7 cellular contexts compared by ENCODE assay signal in the genomic region with DNA sequence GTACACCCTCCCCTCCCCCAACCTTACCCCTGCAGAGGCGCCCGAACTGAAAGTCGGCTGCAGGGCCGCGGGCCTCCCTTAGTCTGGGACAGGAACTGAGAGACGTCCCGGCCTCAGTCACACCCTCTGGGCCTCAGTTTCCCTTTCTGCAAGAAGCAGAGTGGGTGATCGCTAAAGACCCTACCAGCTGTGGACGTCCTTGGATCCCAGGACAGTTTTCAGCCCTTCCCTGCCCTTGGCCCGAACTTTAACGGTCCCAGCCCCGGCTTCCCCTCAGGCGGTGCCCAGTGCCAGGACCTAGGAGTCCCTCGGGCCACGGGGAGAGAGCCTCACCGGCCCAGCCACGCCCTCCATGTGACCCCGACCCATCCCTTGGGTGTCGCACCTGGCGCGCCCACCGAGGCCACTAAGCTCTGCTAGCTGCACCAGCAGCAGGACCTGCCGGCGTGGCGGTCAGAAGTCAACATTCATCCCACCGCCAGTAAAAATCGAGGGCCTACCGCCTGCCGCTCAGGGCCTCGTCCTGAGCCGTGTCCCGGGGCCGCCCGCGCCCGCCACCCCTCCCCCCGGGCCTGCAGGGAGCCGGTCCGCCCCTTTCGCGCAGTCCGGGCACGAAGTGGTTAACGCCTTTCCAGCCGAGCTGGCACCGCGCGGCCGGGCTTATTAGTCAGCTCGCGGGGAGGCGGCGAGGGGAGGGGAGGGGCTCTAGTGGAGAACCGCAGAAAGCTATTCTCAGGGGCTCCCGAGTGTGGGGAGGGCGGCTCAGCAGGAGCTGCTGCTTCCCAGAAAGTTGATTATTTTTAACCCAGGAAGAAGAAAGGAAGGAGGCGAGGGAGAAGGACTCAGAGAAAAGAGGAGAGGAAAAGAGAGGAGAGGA.
DNase-seq lines count a peak whose midpoint lies in the region; ATAC-seq and TF ChIP-seq lines count a peak whose summit lies in the region.

No MANE protein-coding gene starts in this region.

- H3K27me3 ChIP-seq in GM23248 (replicated peaks; ENCODE audit: insufficient read depth) = no peaks in the 10 kb centered on the region

- peaks cover 45% of the 10 kb centered on the region for H3F3A ChIP-seq in GM23248 (ENCODE audit: insufficient read depth)

- H3K9me3 Mint-ChIP-seq in chondrocyte (ENCODE audit: low read depth) = no peaks in the 10 kb centered on the region

- no peak for TF ChIP-seq CTCF in chondrocyte (IDR thresholded peaks at IDR 0.05)

- H3K4me1 Mint-ChIP-seq in chondrocyte (ENCODE audit: low read depth) = peaks cover 80% of the 10 kb centered on the region

- WGBS in GM23248 (ENCODE audit: low coverage in 1 of 2, low lambda C conversion rate in 2 of 2, missing lambda C conversion rate in 2 of 2), 2 experiments = 1 to 6% methylated on average over 34 to 56 of the region's 57 CpGs

- no peaks in the 10 kb centered on the region for H3K9me3 ChIP-seq in GM23248 (ENCODE audit: low read depth)

- H3K9me2 ChIP-seq in GM23248 (ENCODE audit: insufficient read depth) = no peaks in the 10 kb centered on the region

- H3K4me1 ChIP-seq in GM23248 (ENCODE audit: insufficient read depth) = peaks cover 24% of the 10 kb centered on the region

- peak overlapping the region; percentile 99 for H3K4me3 Mint-ChIP-seq in chondrocyte (ENCODE audit: unreplicated experiment)

- no peaks in the 10 kb centered on the region for H3K36me3 ChIP-seq in GM23248 (ENCODE audit: low read depth)

- H3K4me3 ChIP-seq in GM23248 = peak overlapping the region; percentile 85

- peak overlapping the region; percentile 98 for H3K9ac ChIP-seq in GM23248

- no peaks in the 10 kb centered on the region for H4K20me1 ChIP-seq in GM23248 (ENCODE audit: insufficient read depth)

- H3K4me2 ChIP-seq in GM23248 (ENCODE audit: unreplicated experiment) = peak overlapping the region; percentile 84

- no peaks in the 10 kb centered on the region for H3K27me3 Mint-ChIP-seq in chondrocyte (ENCODE audit: low read depth)

- DNase-seq in GM23248 = peak; percentile 98
- peak; percentile 80 for DNase-seq in NCI-H2227 treated with DMSO at 0.1 percent for 48 hours (lab: John Stamatoyannopoulos, UW)
- peak; percentile 90 for DNase-seq in activated CD4-positive, alpha-beta T cell treated with anti-CD3 and anti-CD28 coated beads for 48 hours
- peak; percentile 99 for DNase-seq in chondrocyte (ENCODE audit: low spot score)
- DNase-seq in kidney glomerular epithelial cell (lab: John Stamatoyannopoulos, UW) = peak; percentile 81
- peak; percentile 87 for DNase-seq in stimulated activated CD4-positive, alpha-beta T cell treated with anti-CD3 and anti-CD28 coated beads, Interleukin-12 subunit alpha, Interleukin-12 subunit beta, amount 100 ng/mL, for 4 hours

- in situ Hi-C loops in GM23248 (cut with MboI) = loop anchor here (10.0 kb wide), 1 partner anchor 108 kb away; no protein-coding TSS in a partner anchor

- H3K79me2 ChIP-seq in GM23248 (ENCODE audit: insufficient read depth) = peaks cover 6% of the 10 kb centered on the region; the same call in 1 of the 2 replicates

- ATAC-seq in HG02852 (IDR thresholded peaks at IDR 0.05; ENCODE audit: unreplicated experiment) = no peak

- no peaks in the 10 kb centered on the region for H3K36me3 Mint-ChIP-seq in chondrocyte (ENCODE audit: low read depth)

- peak overlapping the region; percentile 96 for H3K27ac ChIP-seq in GM23248

- peak overlapping the region; percentile 23; the same call in 1 of the 2 replicates for H2AFZ ChIP-seq in GM23248

- H3K27ac Mint-ChIP-seq in chondrocyte (ENCODE audit: unreplicated experiment) = peak overlapping the region; percentile 100
